Comparison of ENCODE assay signal across 1 cellular context in the genomic region with DNA sequence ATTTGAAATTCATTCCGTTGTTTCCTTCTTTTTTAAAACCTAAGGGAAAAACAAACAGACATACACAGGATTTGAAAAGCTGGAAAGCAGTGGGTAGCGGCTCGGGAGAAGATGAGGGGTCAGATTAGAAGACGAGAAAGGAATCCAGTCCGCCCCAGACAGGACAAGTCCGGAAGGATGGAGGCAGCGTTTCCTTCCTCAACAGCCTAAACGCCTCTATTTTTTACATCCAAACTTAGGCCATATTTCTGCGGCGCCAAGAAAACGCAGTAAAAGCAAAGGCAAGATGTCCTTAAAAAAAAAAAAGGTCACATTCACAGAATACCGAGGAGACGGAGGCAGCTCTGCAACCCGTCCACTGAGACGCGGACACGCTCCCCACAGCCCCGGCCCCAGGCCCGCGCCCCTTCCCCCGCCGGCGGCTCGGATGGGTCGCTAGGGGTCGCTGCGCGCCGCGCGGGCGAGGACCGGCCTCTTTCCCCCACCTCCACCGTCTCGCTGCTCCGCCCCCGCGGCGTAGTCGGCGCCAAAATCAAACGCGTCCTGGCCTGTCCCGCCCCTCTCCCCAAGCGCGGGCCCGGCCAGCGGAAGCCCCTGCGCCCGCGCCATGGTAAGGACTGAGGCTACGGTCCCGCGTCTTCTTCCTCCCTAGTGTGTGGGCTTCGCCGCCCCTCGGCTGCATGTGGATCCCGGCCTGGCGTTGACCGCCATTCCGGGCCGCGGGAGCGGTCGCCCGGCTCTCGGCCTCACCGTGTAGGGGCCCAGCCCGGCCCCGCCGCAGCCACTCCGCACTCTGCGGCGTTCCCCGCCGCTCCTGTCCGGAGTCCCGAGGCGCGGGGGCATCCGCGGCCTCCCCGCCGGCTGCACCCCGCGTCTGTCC.
A peak's percentile ranks its signal among the peaks of the same experiment; 100 is the strongest.
TF ChIP-seq lines count a peak whose summit lies in the region.

Gene MND1 (plus strand): TSS at position 558 of the 880 bp plus-strand sequence. CDS start 50 bp downstream, at position 608.

TF ChIP-seq in WTC11, 78 proteins besides CTCF, POLR2A, EP300 and RAD21 (continued from another document and continues in another):
- TF ChIP-seq, protein P1, sequence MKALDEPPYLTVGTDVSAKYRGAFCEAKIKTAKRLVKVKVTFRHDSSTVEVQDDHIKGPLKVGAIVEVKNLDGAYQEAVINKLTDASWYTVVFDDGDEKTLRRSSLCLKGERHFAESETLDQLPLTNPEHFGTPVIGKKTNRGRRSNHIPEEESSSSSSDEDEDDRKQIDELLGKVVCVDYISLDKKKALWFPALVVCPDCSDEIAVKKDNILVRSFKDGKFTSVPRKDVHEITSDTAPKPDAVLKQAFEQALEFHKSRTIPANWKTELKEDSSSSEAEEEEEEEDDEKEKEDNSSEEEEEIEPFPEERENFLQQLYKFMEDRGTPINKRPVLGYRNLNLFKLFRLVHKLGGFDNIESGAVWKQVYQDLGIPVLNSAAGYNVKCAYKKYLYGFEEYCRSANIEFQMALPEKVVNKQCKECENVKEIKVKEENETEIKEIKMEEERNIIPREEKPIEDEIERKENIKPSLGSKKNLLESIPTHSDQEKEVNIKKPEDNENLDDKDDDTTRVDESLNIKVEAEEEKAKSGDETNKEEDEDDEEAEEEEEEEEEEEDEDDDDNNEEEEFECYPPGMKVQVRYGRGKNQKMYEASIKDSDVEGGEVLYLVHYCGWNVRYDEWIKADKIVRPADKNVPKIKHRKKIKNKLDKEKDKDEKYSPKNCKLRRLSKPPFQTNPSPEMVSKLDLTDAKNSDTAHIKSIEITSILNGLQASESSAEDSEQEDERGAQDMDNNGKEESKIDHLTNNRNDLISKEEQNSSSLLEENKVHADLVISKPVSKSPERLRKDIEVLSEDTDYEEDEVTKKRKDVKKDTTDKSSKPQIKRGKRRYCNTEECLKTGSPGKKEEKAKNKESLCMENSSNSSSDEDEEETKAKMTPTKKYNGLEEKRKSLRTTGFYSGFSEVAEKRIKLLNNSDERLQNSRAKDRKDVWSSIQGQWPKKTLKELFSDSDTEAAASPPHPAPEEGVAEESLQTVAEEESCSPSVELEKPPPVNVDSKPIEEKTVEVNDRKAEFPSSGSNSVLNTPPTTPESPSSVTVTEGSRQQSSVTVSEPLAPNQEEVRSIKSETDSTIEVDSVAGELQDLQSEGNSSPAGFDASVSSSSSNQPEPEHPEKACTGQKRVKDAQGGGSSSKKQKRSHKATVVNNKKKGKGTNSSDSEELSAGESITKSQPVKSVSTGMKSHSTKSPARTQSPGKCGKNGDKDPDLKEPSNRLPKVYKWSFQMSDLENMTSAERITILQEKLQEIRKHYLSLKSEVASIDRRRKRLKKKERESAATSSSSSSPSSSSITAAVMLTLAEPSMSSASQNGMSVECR (CRISPR knock-in tag; IDR thresholded peaks at IDR 0.05; ENCODE audit: borderline replicate concordance): 0 out of 2 replicates have a peak, but pooled peaks have one; percentile 85
- peak; percentile 90 for TF ChIP-seq FOXP1 (CRISPR knock-in tag; IDR thresholded peaks at IDR 0.05; ENCODE audit: borderline replicate concordance)
- TF ChIP-seq, protein P2, sequence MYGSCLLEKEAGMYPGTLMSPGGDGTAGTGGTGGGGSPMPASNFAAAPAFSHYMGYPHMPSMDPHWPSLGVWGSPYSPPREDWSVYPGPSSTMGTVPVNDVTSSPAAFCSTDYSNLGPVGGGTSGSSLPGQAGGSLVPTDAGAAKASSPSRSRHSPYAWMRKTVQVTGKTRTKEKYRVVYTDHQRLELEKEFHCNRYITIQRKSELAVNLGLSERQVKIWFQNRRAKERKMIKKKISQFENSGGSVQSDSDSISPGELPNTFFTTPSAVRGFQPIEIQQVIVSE (CRISPR knock-in tag; IDR thresholded peaks at IDR 0.05; ENCODE audit: borderline replicate concordance): no peak
- TF ChIP-seq FOXJ3 (CRISPR knock-in tag; IDR thresholded peaks at IDR 0.05; ENCODE audit: borderline replicate concordance): no peak
- TF ChIP-seq JAZF1 (CRISPR knock-in tag; IDR thresholded peaks at IDR 0.05): no peak
- no peak for TF ChIP-seq CBFB (CRISPR knock-in tag; IDR thresholded peaks at IDR 0.05; ENCODE audit: low read depth)
- no peak for TF ChIP-seq ZNF423 (CRISPR knock-in tag; IDR thresholded peaks at IDR 0.05)
- TF ChIP-seq, protein P3, sequence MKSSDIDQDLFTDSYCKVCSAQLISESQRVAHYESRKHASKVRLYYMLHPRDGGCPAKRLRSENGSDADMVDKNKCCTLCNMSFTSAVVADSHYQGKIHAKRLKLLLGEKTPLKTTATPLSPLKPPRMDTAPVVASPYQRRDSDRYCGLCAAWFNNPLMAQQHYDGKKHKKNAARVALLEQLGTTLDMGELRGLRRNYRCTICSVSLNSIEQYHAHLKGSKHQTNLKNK (CRISPR knock-in tag; IDR thresholded peaks at IDR 0.05): no peak
- no peak for TF ChIP-seq ZNF425 (CRISPR knock-in tag; conservative IDR thresholded peaks at IDR 0.05)
- no peak for TF ChIP-seq GTF2I (CRISPR knock-in tag; conservative IDR thresholded peaks at IDR 0.05)
- no peak; the same call in 1 of the 2 replicates for TF ChIP-seq KAT7 (CRISPR knock-in tag; IDR thresholded peaks at IDR 0.05; ENCODE audit: borderline replicate concordance)
- TF ChIP-seq ZNF219 (CRISPR knock-in tag; IDR thresholded peaks at IDR 0.05; ENCODE audit: borderline replicate concordance): peak; percentile 67; the same call in 1 of the 2 replicates
- TF ChIP-seq FOXK1 (CRISPR knock-in tag; IDR thresholded peaks at IDR 0.05): peak; percentile 64
- no peak for TF ChIP-seq IRF2 (CRISPR knock-in tag; IDR thresholded peaks at IDR 0.05; ENCODE audit: borderline replicate concordance, low read depth)
- no peak for TF ChIP-seq OVOL2 (CRISPR knock-in tag; IDR thresholded peaks at IDR 0.05; ENCODE audit: borderline replicate concordance)
- TF ChIP-seq ATF3 (CRISPR knock-in tag; conservative IDR thresholded peaks at IDR 0.05): no peak
- peak; percentile 76; the same call in 1 of the 2 replicates for TF ChIP-seq NFATC4 (CRISPR knock-in tag; IDR thresholded peaks at IDR 0.05)
- TF ChIP-seq ZBTB21 (CRISPR knock-in tag; IDR thresholded peaks at IDR 0.05; ENCODE audit: borderline replicate concordance): peak; percentile 87; the same call in 1 of the 2 replicates
- TF ChIP-seq, protein P4, sequence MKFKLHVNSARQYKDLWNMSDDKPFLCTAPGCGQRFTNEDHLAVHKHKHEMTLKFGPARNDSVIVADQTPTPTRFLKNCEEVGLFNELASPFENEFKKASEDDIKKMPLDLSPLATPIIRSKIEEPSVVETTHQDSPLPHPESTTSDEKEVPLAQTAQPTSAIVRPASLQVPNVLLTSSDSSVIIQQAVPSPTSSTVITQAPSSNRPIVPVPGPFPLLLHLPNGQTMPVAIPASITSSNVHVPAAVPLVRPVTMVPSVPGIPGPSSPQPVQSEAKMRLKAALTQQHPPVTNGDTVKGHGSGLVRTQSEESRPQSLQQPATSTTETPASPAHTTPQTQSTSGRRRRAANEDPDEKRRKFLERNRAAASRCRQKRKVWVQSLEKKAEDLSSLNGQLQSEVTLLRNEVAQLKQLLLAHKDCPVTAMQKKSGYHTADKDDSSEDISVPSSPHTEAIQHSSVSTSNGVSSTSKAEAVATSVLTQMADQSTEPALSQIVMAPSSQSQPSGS (CRISPR knock-in tag; IDR thresholded peaks at IDR 0.05; ENCODE audit: borderline replicate concordance, low read depth): no peak
- no peak for TF ChIP-seq STAT6 (CRISPR knock-in tag; conservative IDR thresholded peaks at IDR 0.05; ENCODE audit: low read depth)
- no peak for TF ChIP-seq GRHL2 (CRISPR knock-in tag; IDR thresholded peaks at IDR 0.05; ENCODE audit: insufficient replicate concordance, severe bottlenecking)
- TF ChIP-seq ZNF138 (CRISPR knock-in tag; conservative IDR thresholded peaks at IDR 0.05): 0 out of 2 replicates have a peak, but pooled peaks have one; percentile 78
- TF ChIP-seq NFE2L1 (CRISPR knock-in tag; IDR thresholded peaks at IDR 0.05): peak; percentile 41; the same call in 1 of the 2 replicates
- TF ChIP-seq SP1 (CRISPR knock-in tag; conservative IDR thresholded peaks at IDR 0.05): peak; percentile 92
- TF ChIP-seq, protein P5, sequence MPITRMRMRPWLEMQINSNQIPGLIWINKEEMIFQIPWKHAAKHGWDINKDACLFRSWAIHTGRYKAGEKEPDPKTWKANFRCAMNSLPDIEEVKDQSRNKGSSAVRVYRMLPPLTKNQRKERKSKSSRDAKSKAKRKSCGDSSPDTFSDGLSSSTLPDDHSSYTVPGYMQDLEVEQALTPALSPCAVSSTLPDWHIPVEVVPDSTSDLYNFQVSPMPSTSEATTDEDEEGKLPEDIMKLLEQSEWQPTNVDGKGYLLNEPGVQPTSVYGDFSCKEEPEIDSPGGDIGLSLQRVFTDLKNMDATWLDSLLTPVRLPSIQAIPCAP (CRISPR knock-in tag; IDR thresholded peaks at IDR 0.05): 0 out of 2 replicates have a peak, but pooled peaks have one; percentile 52
- peak; percentile 69 for TF ChIP-seq ZNF232 (CRISPR knock-in tag; IDR thresholded peaks at IDR 0.05)
- TF ChIP-seq ETV6 (CRISPR knock-in tag; IDR thresholded peaks at IDR 0.05): peak; percentile 79
- no peak for TF ChIP-seq SOX15 (CRISPR knock-in tag; IDR thresholded peaks at IDR 0.05)
- TF ChIP-seq, protein P6, sequence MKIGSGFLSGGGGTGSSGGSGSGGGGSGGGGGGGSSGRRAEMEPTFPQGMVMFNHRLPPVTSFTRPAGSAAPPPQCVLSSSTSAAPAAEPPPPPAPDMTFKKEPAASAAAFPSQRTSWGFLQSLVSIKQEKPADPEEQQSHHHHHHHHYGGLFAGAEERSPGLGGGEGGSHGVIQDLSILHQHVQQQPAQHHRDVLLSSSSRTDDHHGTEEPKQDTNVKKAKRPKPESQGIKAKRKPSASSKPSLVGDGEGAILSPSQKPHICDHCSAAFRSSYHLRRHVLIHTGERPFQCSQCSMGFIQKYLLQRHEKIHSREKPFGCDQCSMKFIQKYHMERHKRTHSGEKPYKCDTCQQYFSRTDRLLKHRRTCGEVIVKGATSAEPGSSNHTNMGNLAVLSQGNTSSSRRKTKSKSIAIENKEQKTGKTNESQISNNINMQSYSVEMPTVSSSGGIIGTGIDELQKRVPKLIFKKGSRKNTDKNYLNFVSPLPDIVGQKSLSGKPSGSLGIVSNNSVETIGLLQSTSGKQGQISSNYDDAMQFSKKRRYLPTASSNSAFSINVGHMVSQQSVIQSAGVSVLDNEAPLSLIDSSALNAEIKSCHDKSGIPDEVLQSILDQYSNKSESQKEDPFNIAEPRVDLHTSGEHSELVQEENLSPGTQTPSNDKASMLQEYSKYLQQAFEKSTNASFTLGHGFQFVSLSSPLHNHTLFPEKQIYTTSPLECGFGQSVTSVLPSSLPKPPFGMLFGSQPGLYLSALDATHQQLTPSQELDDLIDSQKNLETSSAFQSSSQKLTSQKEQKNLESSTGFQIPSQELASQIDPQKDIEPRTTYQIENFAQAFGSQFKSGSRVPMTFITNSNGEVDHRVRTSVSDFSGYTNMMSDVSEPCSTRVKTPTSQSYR (CRISPR knock-in tag; IDR thresholded peaks at IDR 0.05): no peak
- TF ChIP-seq PREB (CRISPR knock-in tag; IDR thresholded peaks at IDR 0.05; ENCODE audit: borderline replicate concordance): no peak
- TF ChIP-seq PRRX2 (CRISPR knock-in tag; IDR thresholded peaks at IDR 0.05): 0 out of 2 replicates have a peak, but pooled peaks have one; percentile 64
- TF ChIP-seq JUN (CRISPR knock-in tag; IDR thresholded peaks at IDR 0.05): no peak
- TF ChIP-seq GABPB1 (CRISPR knock-in tag; IDR thresholded peaks at IDR 0.05): peak; percentile 68; the same call in 1 of the 2 replicates
- TF ChIP-seq TCF7 (CRISPR knock-in tag; IDR thresholded peaks at IDR 0.05; ENCODE audit: low read depth): no peak
- TF ChIP-seq SMAD4 (CRISPR knock-in tag; IDR thresholded peaks at IDR 0.05): peak; percentile 42; the same call in 1 of the 2 replicates
- peak; percentile 63; the same call in 1 of the 2 replicates for TF ChIP-seq ATF1 (CRISPR knock-in tag; IDR thresholded peaks at IDR 0.05)
- no peak for TF ChIP-seq RORB (CRISPR knock-in tag; IDR thresholded peaks at IDR 0.05)
